In genomic region chr1:161313554-161314200, GRCh38 we compare ENCODE assay signal across 1 cellular context.
A peak's percentile ranks its signal among the peaks of the same experiment; 100 is the strongest.
TF ChIP-seq lines count a peak whose summit lies in the region.

No MANE protein-coding gene starts in this region.

TF ChIP-seq in HepG2, 621 proteins besides CTCF, POLR2A, EP300 and RAD21 (continued from another document):
- peak; percentile 62; the same call in 1 of the 2 replicates for TF ChIP-seq ZNF598 (CRISPR knock-in tag; IDR thresholded peaks at IDR 0.05; ENCODE audit: borderline replicate concordance)
- 0 out of 2 replicates have a peak, but pooled peaks have one; percentile 26 for TF ChIP-seq ZSCAN5A (CRISPR knock-in tag; IDR thresholded peaks at IDR 0.05; ENCODE audit: borderline replicate concordance)
- peak; percentile 39; the same call in 1 of the 2 replicates for TF ChIP-seq ZNF446 (CRISPR knock-in tag; IDR thresholded peaks at IDR 0.05)
- peak; percentile 5; the same call in 1 of the 2 replicates for TF ChIP-seq ZNF691 (CRISPR knock-in tag; IDR thresholded peaks at IDR 0.05; ENCODE audit: borderline replicate concordance, low read depth)
- TF ChIP-seq AFF4 (CRISPR knock-in tag; IDR thresholded peaks at IDR 0.05) = 0 out of 2 replicates have a peak, but pooled peaks have one; percentile 5
- no peak for TF ChIP-seq ZNF780A (CRISPR knock-in tag; IDR thresholded peaks at IDR 0.05)
- TF ChIP-seq ZNF703 (CRISPR knock-in tag; IDR thresholded peaks at IDR 0.05; ENCODE audit: borderline replicate concordance) = 0 out of 2 replicates have a peak, but pooled peaks have one; percentile 56
- TF ChIP-seq NFAT5 (CRISPR knock-in tag; IDR thresholded peaks at IDR 0.05) = peak; percentile 39; the same call in 1 of the 2 replicates
